1 cellular context compared by ENCODE assay signal in genomic region chr15:95290376-95290973, GRCh38.
A peak's percentile ranks its signal among the peaks of the same experiment; 100 is the strongest.
TF ChIP-seq lines count a peak whose summit lies in the region.

No MANE protein-coding gene starts in this region.

TF ChIP-seq in IMR-90, 13 proteins besides CTCF, POLR2A, EP300 and RAD21:
- TF ChIP-seq SMC3 (IDR thresholded peaks at IDR 0.05; ENCODE audit: low read depth, low read length) = no peak
- peak; percentile 74 for TF ChIP-seq MAFK (IDR thresholded peaks at IDR 0.05; ENCODE audit: low read depth, low read length)
